Comparison of ENCODE assay signal across 1 cellular context in the genomic region with DNA sequence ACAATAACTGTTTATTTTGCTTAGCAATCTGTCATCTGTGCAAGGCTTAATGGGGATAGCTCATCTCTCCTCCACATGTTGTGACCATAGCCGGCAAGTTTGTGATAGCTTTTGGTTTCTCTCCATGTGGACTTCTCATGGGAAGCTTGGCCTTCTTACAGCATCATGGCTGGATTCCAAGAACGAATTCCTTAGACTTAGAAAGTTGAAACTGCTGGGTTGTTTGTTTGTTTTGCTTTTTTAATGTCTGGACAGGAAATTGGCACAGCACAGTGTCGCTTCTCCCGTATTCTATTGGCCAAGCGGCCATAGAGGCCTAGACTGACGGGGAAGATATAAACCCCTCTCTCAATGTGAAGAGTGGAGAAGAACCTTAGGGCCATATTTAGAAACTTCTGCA.
TF ChIP-seq lines count a peak whose summit lies in the region.

No MANE protein-coding gene starts in this region.

TF ChIP-seq in A549, 52 proteins besides CTCF, POLR2A, EP300 and RAD21 (continued from another document):
- TF ChIP-seq NFE2L2 (conservative IDR thresholded peaks at IDR 0.05; ENCODE audit: low read length): no peak
- TF ChIP-seq CBX8 (IDR thresholded peaks at IDR 0.05): no peak
- no peak for TF ChIP-seq MAFK (IDR thresholded peaks at IDR 0.05; ENCODE audit: partially characterized antibody)
- no peak for TF ChIP-seq REST (IDR thresholded peaks at IDR 0.05)
- TF ChIP-seq, protein P1, sequence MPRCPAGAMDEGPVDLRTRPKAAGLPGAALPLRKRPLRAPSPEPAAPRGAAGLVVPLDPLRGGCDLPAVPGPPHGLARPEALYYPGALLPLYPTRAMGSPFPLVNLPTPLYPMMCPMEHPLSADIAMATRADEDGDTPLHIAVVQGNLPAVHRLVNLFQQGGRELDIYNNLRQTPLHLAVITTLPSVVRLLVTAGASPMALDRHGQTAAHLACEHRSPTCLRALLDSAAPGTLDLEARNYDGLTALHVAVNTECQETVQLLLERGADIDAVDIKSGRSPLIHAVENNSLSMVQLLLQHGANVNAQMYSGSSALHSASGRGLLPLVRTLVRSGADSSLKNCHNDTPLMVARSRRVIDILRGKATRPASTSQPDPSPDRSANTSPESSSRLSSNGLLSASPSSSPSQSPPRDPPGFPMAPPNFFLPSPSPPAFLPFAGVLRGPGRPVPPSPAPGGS (IDR thresholded peaks at IDR 0.05): no peak
- no peak for TF ChIP-seq HMGXB4 (CRISPR knock-in tag; IDR thresholded peaks at IDR 0.05; ENCODE audit: borderline replicate concordance)
- TF ChIP-seq TFCP2L1 (CRISPR knock-in tag; IDR thresholded peaks at IDR 0.05): no peak
- no peak for TF ChIP-seq SMC3 (IDR thresholded peaks at IDR 0.05)
